10 cellular contexts compared by ENCODE assay signal in genomic region chr12:22282283-22282682, GRCh38. TPM values are rescaled to one million over a fixed set of nuclear protein-coding genes. Genes with fewer than 3 reads are reported as not detected.
DNase-seq lines count a peak whose midpoint lies in the region; ATAC-seq, FAIRE-seq and TF ChIP-seq lines count a peak whose summit lies in the region.
"Had no signal": no experiment of that assay in that cellular context is flagged by ENCODE, and none has a peak within 500 bp of the region (broad histone marks: within the 10 kb centered on the region; RNA-seq: fewer than 3 reads in every experiment).

No MANE protein-coding gene starts in this region.

- no peaks in the 10 kb centered on the region for H3K9me3 Mint-ChIP-seq in T-helper 2 cell treated with Interferon-gamma antibody and Interleukin-4, amounts not matched to agents 5 μg/mL and 100 μg/mL, for 36 hours
- H3K9me3 Mint-ChIP-seq in CD4-positive, alpha-beta memory T cell: no peaks in the 10 kb centered on the region
- peaks cover 10% of the 10 kb centered on the region for H3K9me3 Mint-ChIP-seq in Caco-2 (ENCODE audit: unreplicated experiment)

- H3K4me2 ChIP-seq in PC-3 (ENCODE audit: low read length) (peak overlapping the region; percentile 70), OCI-LY7 (ENCODE audit: low read length) (no peak overlapping the region)

- H3K9ac ChIP-seq in PC-3 (ENCODE audit: low read length): no peak overlapping the region

- POLR2A ChIA-PET in PC-3 (lab: Charles Lee; ENCODE audit: unreplicated experiment): no interaction called here
- POLR2A ChIA-PET in CD4-positive, alpha-beta memory T cell (lab: Charles Lee; ENCODE audit: partially characterized antibody): no interaction called here
- POLR2A ChIA-PET in Caco-2 (lab: Charles Lee): no interaction called here
- POLR2A ChIA-PET in OCI-LY7 (lab: Charles Lee): interaction anchor here (0.6 to 0.9 kb wide), 3 partner anchors 282 to 450 kb away, joined by 3 read pairs; no protein-coding TSS in a partner anchor

- H4K20me1 ChIP-seq in PC-3 (ENCODE audit: low read length) (no peaks in the 10 kb centered on the region), OCI-LY7 (ENCODE audit: insufficient read depth, low read length) (no peaks in the 10 kb centered on the region)

- H3K36me3 ChIP-seq in PC-3 (ENCODE audit: low read depth, low read length) (no peaks in the 10 kb centered on the region), mucosa of descending colon (ENCODE audit: low read depth) (no peaks in the 10 kb centered on the region), Caco-2 (ENCODE audit: control insufficient read depth, insufficient read depth, low read length) (no peaks in the 10 kb centered on the region), OCI-LY7 (ENCODE audit: insufficient read depth, low read length) (no peaks in the 10 kb centered on the region)
- no peaks in the 10 kb centered on the region for H3K36me3 ChIP-seq in CD4-positive, alpha-beta memory T cell (ENCODE audit: insufficient read depth, low read length)

- DNase-seq in PC-3 (peak; percentile 61), epithelial cell of prostate (ENCODE audit: low read depth, low spot score) (peak; percentile 24), mucosa of descending colon (peak in 1 of 3 donors; percentile 16), urothelium cell line (ENCODE audit: low spot score) (peak; percentile 49), Caco-2 (no peak), OCI-LY7 (ENCODE audit: low spot score) (no peak)
- DNase-seq in T-helper 2 cell treated with Interferon-gamma antibody and Interleukin-4, amounts not matched to agents 5 μg/mL and 100 μg/mL, for 36 hours (ENCODE audit: low spot score): no peak
- no peak for DNase-seq in CD4-positive, alpha-beta memory T cell
- DNase-seq: effector CD4-positive, alpha-beta T cell; OCI-M1 had no signal

- H3K9me3 ChIP-seq in PC-3 (ENCODE audit: low read length) (no peaks in the 10 kb centered on the region), mucosa of descending colon (no peaks in the 10 kb centered on the region), Caco-2 (no peaks in the 10 kb centered on the region), OCI-LY7 (ENCODE audit: low read length) (no peaks in the 10 kb centered on the region)
- no peaks in the 10 kb centered on the region for H3K9me3 ChIP-seq in CD4-positive, alpha-beta memory T cell (ENCODE audit: control insufficient read depth in 1 of 2, low read length in 2 of 2)

- H3K9me2 ChIP-seq in PC-3 (replicated peaks; ENCODE audit: low read length) (no peaks in the 10 kb centered on the region), OCI-LY7 (ENCODE audit: insufficient read depth, low read length) (no peaks in the 10 kb centered on the region)

- no peaks in the 10 kb centered on the region for H3K79me2 ChIP-seq in PC-3 (ENCODE audit: low read length)
- no peaks in the 10 kb centered on the region for H3K79me2 ChIP-seq in OCI-LY7 (ENCODE audit: insufficient read depth, low read depth, low read length)

- TF ChIP-seq CTCF in PC-3 (conservative IDR thresholded peaks at IDR 0.05; ENCODE audit: low read depth, low read length) (no peak), mucosa of descending colon (IDR thresholded peaks at IDR 0.05) (no peak), Caco-2 (IDR thresholded peaks at IDR 0.05; ENCODE audit: insufficient read depth in 1 of 2, low read depth in 1 of 2, low read length in 1 of 2, severe bottlenecking in 1 of 2, unreplicated experiment in 1 of 2) (no peak), OCI-LY7 (conservative IDR thresholded peaks at IDR 0.05; ENCODE audit: low read length) (no peak)

- CTCF ChIA-PET in PC-3 (lab: Charles Lee) (no interaction called here), Caco-2 (lab: Charles Lee) (no interaction called here), OCI-LY7 (lab: Charles Lee; ENCODE audit: unreplicated experiment) (no interaction called here)
- CTCF ChIA-PET in CD4-positive, alpha-beta memory T cell (lab: Charles Lee; ENCODE audit: partially characterized antibody): interaction anchor here (2.3 kb wide), 1 partner anchor 53 kb away, joined by 8 read pairs; no protein-coding TSS in a partner anchor

- H3K27me3 Mint-ChIP-seq in T-helper 2 cell treated with Interferon-gamma antibody and Interleukin-4, amounts not matched to agents 5 μg/mL and 100 μg/mL, for 36 hours (ENCODE audit: low read depth): peaks cover 4% of the 10 kb centered on the region
- H3K27me3 Mint-ChIP-seq in CD4-positive, alpha-beta memory T cell: no peaks in the 10 kb centered on the region
- H3K27me3 Mint-ChIP-seq in Caco-2 (ENCODE audit: insufficient read depth, unreplicated experiment): peaks cover 19% of the 10 kb centered on the region

- intact Hi-C loops in PC-3 (cut with micrococcal nuclease) (no loop called here), mucosa of descending colon (cut with DNase I, micrococcal nuclease) (no loop called here), Caco-2 (cut with micrococcal nuclease; ENCODE audit: unreplicated experiment) (no loop called here), OCI-LY7 (cut with micrococcal nuclease; ENCODE audit: unreplicated experiment) (no loop called here)
- intact Hi-C loops in CD4-positive, alpha-beta memory T cell (cut with micrococcal nuclease): no loop called here

- peak overlapping the region; percentile 82 for H2AFZ ChIP-seq in PC-3 (ENCODE audit: low read length)
- H2AFZ ChIP-seq in OCI-LY7 (ENCODE audit: low read length): no peak overlapping the region

- no peak for FAIRE-seq in urothelium cell line (lab: Jason Lieb, UNC)

- H3K4me1 Mint-ChIP-seq in T-helper 2 cell treated with Interferon-gamma antibody and Interleukin-4, amounts not matched to agents 5 μg/mL and 100 μg/mL, for 36 hours (ENCODE audit: low read depth): no peaks in the 10 kb centered on the region
- H3K4me1 Mint-ChIP-seq in CD4-positive, alpha-beta memory T cell: peaks cover 4 to 15% (median 8%) of the 10 kb centered on the region in 4 donors
- no peaks in the 10 kb centered on the region for H3K4me1 Mint-ChIP-seq in Caco-2 (ENCODE audit: low read depth, unreplicated experiment)

- no peaks in the 10 kb centered on the region for H3K36me3 Mint-ChIP-seq in T-helper 2 cell treated with Interferon-gamma antibody and Interleukin-4, amounts not matched to agents 5 μg/mL and 100 μg/mL, for 36 hours (ENCODE audit: low read depth)
- H3K36me3 Mint-ChIP-seq in CD4-positive, alpha-beta memory T cell: peaks cover 42 to 47% of the 10 kb centered on the region in 2 donors
- H3K36me3 Mint-ChIP-seq in Caco-2 (ENCODE audit: insufficient read depth, unreplicated experiment): no peaks in the 10 kb centered on the region

- no peak overlapping the region for H3K4me3 Mint-ChIP-seq in T-helper 2 cell treated with Interferon-gamma antibody and Interleukin-4, amounts not matched to agents 5 μg/mL and 100 μg/mL, for 36 hours
- no peak overlapping the region for H3K4me3 Mint-ChIP-seq in CD4-positive, alpha-beta memory T cell
- no peak overlapping the region for H3K4me3 Mint-ChIP-seq in Caco-2 (ENCODE audit: unreplicated experiment)

- ATAC-seq in PC-3 (peak; percentile 65), mucosa of descending colon (peak; percentile 17)

- peaks cover 19% of the 10 kb centered on the region for H3K4me1 ChIP-seq in PC-3 (ENCODE audit: insufficient read depth, low read length)
- no peaks in the 10 kb centered on the region for H3K4me1 ChIP-seq in mucosa of descending colon (ENCODE audit: low read depth)
- H3K4me1 ChIP-seq in CD4-positive, alpha-beta memory T cell (ENCODE audit: insufficient read depth, low read length): no peaks in the 10 kb centered on the region
- H3K4me1 ChIP-seq in Caco-2: no peaks in the 10 kb centered on the region
- no peaks in the 10 kb centered on the region for H3K4me1 ChIP-seq in OCI-LY7 (ENCODE audit: insufficient read depth, low read length, poor library complexity, severe bottlenecking)

- BruUV-seq in PC-3 (replicated peaks; lab: Mats Ljungman, UMichigan): no TSS peak
- no TSS peak for BruUV-seq in Caco-2 (replicated peaks; lab: Mats Ljungman, UMichigan)
- BruUV-seq in OCI-LY7 (replicated peaks; lab: Mats Ljungman, UMichigan): no TSS peak

- H3K27ac ChIP-seq in PC-3 (ENCODE audit: low read length): peak overlapping the region; percentile 47
- peak overlapping the region; percentile 54 for H3K27ac ChIP-seq in epithelial cell of prostate
- H3K27ac ChIP-seq in CD4-positive, alpha-beta memory T cell (ENCODE audit: low read depth, low read length): no peak overlapping the region
- no peak overlapping the region for H3K27ac ChIP-seq in OCI-LY7 (ENCODE audit: low read depth, low read length, poor library complexity, severe bottlenecking)

- H3K27me3 ChIP-seq in PC-3 (ENCODE audit: low read length): no peaks in the 10 kb centered on the region
- H3K27me3 ChIP-seq in CD4-positive, alpha-beta memory T cell (ENCODE audit: insufficient read depth, low read length): no peaks in the 10 kb centered on the region
- H3K27me3 ChIP-seq in Caco-2 (replicated peaks; ENCODE audit: control insufficient read depth, insufficient read depth, low read length): peaks cover 2% of the 10 kb centered on the region; the same call in 1 of the 2 replicates

- H3F3A ChIP-seq in PC-3 (ENCODE audit: low read length, unreplicated experiment): no peaks in the 10 kb centered on the region

- H3K4me3 ChIP-seq in PC-3 (ENCODE audit: low read length) (peak overlapping the region; percentile 40; the same call in 1 of the 2 replicates), mucosa of descending colon (no peak overlapping the region), Caco-2 (ENCODE audit: low read depth, low read length) (no peak overlapping the region), OCI-LY7 (ENCODE audit: low read depth, low read length, poor library complexity, severe bottlenecking) (no peak overlapping the region)
- H3K4me3 ChIP-seq in CD4-positive, alpha-beta memory T cell (ENCODE audit: low read length in 2 of 2): no peak overlapping the region

- no peak overlapping the region for H3K27ac Mint-ChIP-seq in T-helper 2 cell treated with Interferon-gamma antibody and Interleukin-4, amounts not matched to agents 5 μg/mL and 100 μg/mL, for 36 hours
- no peak overlapping the region for H3K27ac Mint-ChIP-seq in CD4-positive, alpha-beta memory T cell
- H3K27ac Mint-ChIP-seq in Caco-2 (ENCODE audit: unreplicated experiment): no peak overlapping the region

RNA-seq across cellular contexts. Expression of gene ST8SIA1, which starts 52.2 kb away (rescaled TPM):
- not detected in 2 replicates for total RNA-seq in PC-3 (2014; rRNA removed)
- 10 to 100 TPM in 1 of 3 donors, 1 to 10 TPM in 2; 3.2 to 23.8 (median 3.2) TPM for total RNA-seq in mucosa of descending colon
- total RNA-seq in CD4-positive, alpha-beta memory T cell: 10 to 100 TPM; 52.2 to 53.6 TPM
- 1 to 10 TPM; 3.8 to 6.9 TPM for polyA plus RNA-seq in CD4-positive, alpha-beta memory T cell
- not detected in 2 replicates for total RNA-seq in Caco-2 (2022)
- total RNA-seq in OCI-LY7 (2014; rRNA removed; shearing (Covaris generic)): not detected in 2 replicates
- not detected in 2 replicates for total RNA-seq in OCI-LY7 (2022)

Comparison
In these comparisons a context has a peak if more than half of its experiments do, and no peak if none do; other contexts are left out.
1. DNase-seq: peak in PC-3 (single experiment), epithelial cell of prostate (single experiment) and urothelium cell line (single experiment); none in T-helper 2 cell treated with Interferon-gamma antibody and Interleukin-4, amounts not matched to agents 5 μg/mL and 100 μg/mL, for 36 hours (single experiment), CD4-positive, alpha-beta memory T cell (0 of 5), Caco-2 (0 of 2) and OCI-LY7 (single experiment).
2. H3K27ac ChIP-seq: peak in PC-3 (single experiment) and epithelial cell of prostate (single experiment); none in CD4-positive, alpha-beta memory T cell (single experiment) and OCI-LY7 (single experiment).